In genomic region chr10:42877496-42878030, GRCh38 we compare ENCODE assay signal across 15 cellular contexts.
A peak's percentile ranks its signal among the peaks of the same experiment; 100 is the strongest.
DNase-seq lines count a peak whose midpoint lies in the region; ATAC-seq and TF ChIP-seq lines count a peak whose summit lies in the region.
"Had no signal": no experiment of that assay in that cellular context is flagged by ENCODE, and none has a peak within 500 bp of the region (broad histone marks: within the 10 kb centered on the region; RNA-seq: fewer than 3 reads in every experiment).

No MANE protein-coding gene starts in this region.

- no peak overlapping the region for H3K4me3 Mint-ChIP-seq in activated naive CD8-positive, alpha-beta T cell treated with anti-CD3 and anti-CD28 coated beads, Interleukin-2, amount 50 U/mL, for 24 hours
- no peak overlapping the region for H3K4me3 Mint-ChIP-seq in activated naive CD8-positive, alpha-beta T cell treated with anti-CD3 and anti-CD28 coated beads for 36 hours
- H3K4me3 Mint-ChIP-seq in endodermal cell: no peak overlapping the region
- H3K4me3 Mint-ChIP-seq: CD8-positive, alpha-beta memory T cell had no signal

- H3K27ac ChIP-seq in Panc1 (ENCODE audit: low read length) (no peak overlapping the region), endodermal cell (ENCODE audit: low read depth, low read length) (no peak overlapping the region), neuronal stem cell (replicated peaks; ENCODE audit: low read length) (no peak overlapping the region)
- H3K27ac ChIP-seq: C4-2B, HL-60 had no signal

- H3K27me3 ChIP-seq in Panc1 (ENCODE audit: control insufficient read depth, insufficient read depth, low read length) (0 out of 2 replicates have a peak, but pooled peaks cover 2% of the 10 kb centered on the region), endodermal cell (ENCODE audit: control insufficient read depth, insufficient read depth, low read length, poor library complexity, severe bottlenecking) (no peaks in the 10 kb centered on the region), neuronal stem cell (ENCODE audit: control insufficient read depth in 3 of 3, insufficient read depth in 3 of 3, low read depth in 1 of 3, low read length in 3 of 3) (no peaks in the 10 kb centered on the region)
- H3K27me3 ChIP-seq: BE2C had no signal

- peaks cover 13% of the 10 kb centered on the region for H3K9me3 Mint-ChIP-seq in activated naive CD8-positive, alpha-beta T cell treated with anti-CD3 and anti-CD28 coated beads, Interleukin-2, amount 50 U/mL, for 24 hours
- peaks cover 10% of the 10 kb centered on the region for H3K9me3 Mint-ChIP-seq in activated naive CD8-positive, alpha-beta T cell treated with anti-CD3 and anti-CD28 coated beads for 36 hours
- peaks cover 11% of the 10 kb centered on the region for H3K9me3 Mint-ChIP-seq in endodermal cell

- H3K27me3 Mint-ChIP-seq in activated naive CD8-positive, alpha-beta T cell treated with anti-CD3 and anti-CD28 coated beads, Interleukin-2, amount 50 U/mL, for 24 hours: no peaks in the 10 kb centered on the region
- H3K27me3 Mint-ChIP-seq in activated naive CD8-positive, alpha-beta T cell treated with anti-CD3 and anti-CD28 coated beads for 36 hours: peaks cover 7% of the 10 kb centered on the region
- H3K27me3 Mint-ChIP-seq in endodermal cell (ENCODE audit: insufficient read depth): peaks cover 2% of the 10 kb centered on the region

- no peak overlapping the region for H2AFZ ChIP-seq in neuronal stem cell (ENCODE audit: low read length)

- CTCF ChIA-PET in Panc1 (lab: Charles Lee): no interaction called here

- peaks cover 2% of the 10 kb centered on the region for H3K79me1 ChIP-seq in neuronal stem cell (ENCODE audit: low read depth, low read length)

- intact Hi-C loops in Panc1 (cut with micrococcal nuclease; ENCODE audit: unreplicated experiment): no loop called here

- peak overlapping the region; percentile 8 for H3K23ac ChIP-seq in neuronal stem cell (ENCODE audit: low read depth, low read length, poor library complexity)

- H3K18ac ChIP-seq in neuronal stem cell (ENCODE audit: low read length): peak overlapping the region; percentile 66

- H3K36me3 ChIP-seq in Panc1 (ENCODE audit: control insufficient read depth, insufficient read depth, low read length): no peaks in the 10 kb centered on the region
- no peaks in the 10 kb centered on the region for H3K36me3 ChIP-seq in endodermal cell (ENCODE audit: control insufficient read depth, insufficient read depth, low read length)
- H3K36me3 ChIP-seq in neuronal stem cell (replicated peaks in 1 of 2; ENCODE audit: control insufficient read depth in 2 of 2, insufficient read depth in 2 of 2, low read length in 2 of 2): no peaks in the 10 kb centered on the region
- H3K36me3 ChIP-seq: BE2C, HAP-1 had no signal

- no peak overlapping the region for H3K9ac ChIP-seq in endodermal cell (ENCODE audit: extremely low read depth, low read length, poor library complexity, severe bottlenecking)
- H3K9ac ChIP-seq in neuronal stem cell (ENCODE audit: low read depth, low read length, poor library complexity): no peak overlapping the region

- no peak overlapping the region for H2BK12ac ChIP-seq in neuronal stem cell (ENCODE audit: low read length)

- H3K4me1 ChIP-seq in Panc1 (ENCODE audit: control insufficient read depth, insufficient read depth, low read length) (peaks cover 8% of the 10 kb centered on the region), endodermal cell (ENCODE audit: control insufficient read depth, insufficient read depth, low read length) (no peaks in the 10 kb centered on the region), neuronal stem cell (ENCODE audit: control insufficient read depth in 2 of 2, insufficient read depth in 1 of 2, low read depth in 1 of 2, low read length in 2 of 2) (peaks cover 2 to 6% of the 10 kb centered on the region in 2 donors)
- H3K4me1 ChIP-seq: Caco-2, HAP-1 had no signal

- BruUV-seq in Panc1 (replicated peaks; lab: Mats Ljungman, UMichigan): no TSS peak

- ATAC-seq in activated naive CD8-positive, alpha-beta T cell treated with anti-CD3 and anti-CD28 coated beads, Interleukin-2, amount 50 U/mL, for 24 hours: peak; percentile 33
- 0 out of 2 replicates have a peak, but pooled peaks have one; percentile 10 for ATAC-seq in Panc1
- no peak for ATAC-seq in GM18867 (IDR thresholded peaks at IDR 0.05; ENCODE audit: unreplicated experiment)

- in situ Hi-C loops in Panc1 (cut with HindIII; ENCODE audit: low pct_unique_long_range_greater_than_20kb, low sequenced_read_pairs): no loop called here

- H3K9me3 ChIP-seq in Panc1 (ENCODE audit: control insufficient read depth, insufficient read depth, low read depth, low read length): no peaks in the 10 kb centered on the region; the same call in 1 of the 2 replicates
- H3K9me3 ChIP-seq in endodermal cell (ENCODE audit: control insufficient read depth, low read length): no peaks in the 10 kb centered on the region
- H3K9me3 ChIP-seq in neuronal stem cell (replicated peaks in 1 of 2; ENCODE audit: control insufficient read depth in 2 of 2, insufficient read depth in 1 of 2, low read depth in 1 of 2, low read length in 2 of 2): peaks cover 0 to 3% of the 10 kb centered on the region in 2 donors
- H3K9me3 ChIP-seq: BE2C, HAP-1 had no signal

- no peak overlapping the region for H3K27ac Mint-ChIP-seq in activated naive CD8-positive, alpha-beta T cell treated with anti-CD3 and anti-CD28 coated beads, Interleukin-2, amount 50 U/mL, for 24 hours
- H3K27ac Mint-ChIP-seq in activated naive CD8-positive, alpha-beta T cell treated with anti-CD3 and anti-CD28 coated beads for 36 hours: no peak overlapping the region
- no peak overlapping the region for H3K27ac Mint-ChIP-seq in endodermal cell
- H3K27ac Mint-ChIP-seq: CD8-positive, alpha-beta memory T cell had no signal

- no peak overlapping the region for H2BK5ac ChIP-seq in neuronal stem cell (ENCODE audit: low read length)

- no peak overlapping the region for H4K91ac ChIP-seq in neuronal stem cell (ENCODE audit: low read depth, low read length, poor library complexity)

- H2AK5ac ChIP-seq in neuronal stem cell (ENCODE audit: low read depth, low read length): peak overlapping the region; percentile 40

- 76 to 83% methylated on average over 1 to 4 of the region's 4 CpGs for WGBS in endodermal cell (ENCODE audit: insufficient coverage in 1 of 2, insufficient read length in 1 of 2), 2 experiments
- WGBS in neuronal stem cell (ENCODE audit: extremely low coverage in 2 of 2, insufficient read length in 2 of 2, insufficient replicate concordance in 1 of 2), 2 donors: no CpG with 5 or more reads among the region's 4 CpGs

- TF ChIP-seq CTCF in Panc1 (IDR thresholded peaks at IDR 0.05): no peak
- TF ChIP-seq CTCF in endodermal cell (conservative IDR thresholded peaks at IDR 0.05): no peak

- H3K4me3 ChIP-seq in Panc1 (ENCODE audit: low read depth in 2 of 2, low read length in 2 of 2) (no peak overlapping the region), endodermal cell (ENCODE audit: low read length) (no peak overlapping the region), neuronal stem cell (ENCODE audit: low read length in 2 of 2) (no peak overlapping the region)
- H3K4me3 ChIP-seq: HAP-1 had no signal

- no peaks in the 10 kb centered on the region for H3K4me1 Mint-ChIP-seq in activated naive CD8-positive, alpha-beta T cell treated with anti-CD3 and anti-CD28 coated beads, Interleukin-2, amount 50 U/mL, for 24 hours
- H3K4me1 Mint-ChIP-seq in activated naive CD8-positive, alpha-beta T cell treated with anti-CD3 and anti-CD28 coated beads for 36 hours: no peaks in the 10 kb centered on the region
- H3K4me1 Mint-ChIP-seq in endodermal cell: no peaks in the 10 kb centered on the region
- H3K4me1 Mint-ChIP-seq: CD8-positive, alpha-beta memory T cell had no signal

- no peak overlapping the region for H4K8ac ChIP-seq in neuronal stem cell (ENCODE audit: low read depth, low read length)

- H3K36me3 Mint-ChIP-seq in activated naive CD8-positive, alpha-beta T cell treated with anti-CD3 and anti-CD28 coated beads, Interleukin-2, amount 50 U/mL, for 24 hours (ENCODE audit: low read depth): no peaks in the 10 kb centered on the region
- H3K36me3 Mint-ChIP-seq in activated naive CD8-positive, alpha-beta T cell treated with anti-CD3 and anti-CD28 coated beads for 36 hours: peaks cover 3% of the 10 kb centered on the region
- H3K36me3 Mint-ChIP-seq in endodermal cell (ENCODE audit: low read depth): peaks cover under 1% of the 10 kb centered on the region
- H3K36me3 Mint-ChIP-seq: CD8-positive, alpha-beta memory T cell had no signal

- DNase-seq in activated naive CD8-positive, alpha-beta T cell treated with anti-CD3 and anti-CD28 coated beads, Interleukin-2, amount 50 U/mL, for 24 hours: no peak
- DNase-seq in activated naive CD8-positive, alpha-beta T cell treated with anti-CD3 and anti-CD28 coated beads for 36 hours: no peak
- DNase-seq in Panc1 (ENCODE audit: low read depth, low spot score) (no peak), endodermal cell (peak; percentile 20), neuronal stem cell (ENCODE audit: low spot score) (no peak), AG08396 (ENCODE audit: low spot score) (no peak)
- DNase-seq: BE2C; Caco-2; CD8-positive, alpha-beta memory T cell; DND-41; GDM1 had no signal

- no peak overlapping the region for H2BK15ac ChIP-seq in neuronal stem cell (ENCODE audit: low read length)

- POLR2A ChIA-PET in Panc1 (lab: Charles Lee): no interaction called here

- H2BK120ac ChIP-seq in neuronal stem cell (ENCODE audit: low read depth, low read length): peak overlapping the region; percentile 17

- peak overlapping the region; percentile 63 for H3K14ac ChIP-seq in neuronal stem cell (ENCODE audit: low read length)

- H3K4ac ChIP-seq in neuronal stem cell (ENCODE audit: low read length): no peak overlapping the region

- H3K4me2 ChIP-seq in neuronal stem cell (ENCODE audit: insufficient read depth, low read length, poor library complexity, severe bottlenecking): no peak overlapping the region
